Comparison of ENCODE assay signal across 10 cellular contexts in genomic region chr4:2244947-2245786, GRCh38. TPM values are rescaled to one million over a fixed set of nuclear protein-coding genes. Genes with fewer than 3 reads are reported as not detected.
A peak's percentile ranks its signal among the peaks of the same experiment; 100 is the strongest.
DNase-seq lines count a peak whose midpoint lies in the region; ATAC-seq and TF ChIP-seq lines count a peak whose summit lies in the region.
"Had no signal": no experiment of that assay in that cellular context is flagged by ENCODE, and none has a peak within 500 bp of the region (broad histone marks: within the 10 kb centered on the region; RNA-seq: fewer than 3 reads in every experiment).

No MANE protein-coding gene starts in this region.

- no peak overlapping the region for H2BK15ac ChIP-seq in H9 (ENCODE audit: low read depth, low read length)

- H2AK5ac ChIP-seq in H9 (ENCODE audit: insufficient read length, low read length) = no peak overlapping the region

- H3K27me3 Mint-ChIP-seq in H9 (ENCODE audit: low read depth) = peaks cover 5% of the 10 kb centered on the region

- no peaks in the 10 kb centered on the region for H3K9me3 ChIP-seq in BLaER1 treated with 17β-estradiol and CSF1 and Interleukin-3, amounts not matched to agents 10 nM and 100 nM (replicated peaks in 1 of 11)
- H3K9me3 ChIP-seq in H9 (ENCODE audit: control insufficient read depth, low read depth, low read length) (no peaks in the 10 kb centered on the region), osteoblast (ENCODE audit: low read depth, low read length) (no peaks in the 10 kb centered on the region)

- no peak overlapping the region for H3T11ph ChIP-seq in H9 (ENCODE audit: low read length)

- DNase-seq in H9 (peak; percentile 30), dorsolateral prefrontal cortex (no peak), osteoblast (ENCODE audit: insufficient read length, low spot score, missing footprints) (peak; percentile 78), SIG-M5 treated with dmso at 0.1 percent for 504 hours (lab: John Stamatoyannopoulos, UW; ENCODE audit: unreplicated experiment) (no peak), NCI-H2171 treated with DMSO at 0.1 percent for 48 hours (lab: John Stamatoyannopoulos, UW) (no peak), GM03348 (ENCODE audit: low spot score) (no peak)
- DNase-seq: effector CD8-positive, alpha-beta T cell; NCI-H2171 had no signal

- no CpG with 5 or more reads among the region's 7 CpGs for WGBS in H9 (ENCODE audit: extremely low coverage, insufficient read length, low lambda C conversion rate)

- H3K4me1 ChIP-seq in BLaER1 treated with 17β-estradiol and CSF1 and Interleukin-3, amounts not matched to agents 10 nM and 100 nM = peaks cover 39 to 57% (median 47%) of the 10 kb centered on the region in 10 experiments
- no peaks in the 10 kb centered on the region for H3K4me1 ChIP-seq in H9 (ENCODE audit: insufficient read depth, low read length)
- peaks cover 16% of the 10 kb centered on the region for H3K4me1 ChIP-seq in osteoblast (ENCODE audit: insufficient read depth, low read length)

- H4K20me1 ChIP-seq in BLaER1 treated with 17β-estradiol and CSF1 and Interleukin-3, amounts not matched to agents 10 nM and 100 nM = peaks cover 10 to 58% (median 24%) of the 10 kb centered on the region in 11 experiments; a peak in 20 of 22 replicates
- H4K20me1 ChIP-seq in H9 (ENCODE audit: control insufficient read depth, insufficient read depth, insufficient read length) (no peaks in the 10 kb centered on the region), osteoblast (ENCODE audit: insufficient read depth, low read length) (peaks cover 18% of the 10 kb centered on the region)

- H2AFZ ChIP-seq in H9 (ENCODE audit: low read length) (no peak overlapping the region), osteoblast (ENCODE audit: low read length) (no peak overlapping the region)

- no peak overlapping the region for H3K56ac ChIP-seq in H9 (ENCODE audit: insufficient read length, low read depth, low read length)

- no peak overlapping the region for H2BK120ac ChIP-seq in H9 (ENCODE audit: low read depth, low read length, poor library complexity, severe bottlenecking)

- H3K27me3 ChIP-seq in BLaER1 treated with 17β-estradiol and CSF1 and Interleukin-3, amounts not matched to agents 10 nM and 100 nM = no peaks in the 10 kb centered on the region
- H3K27me3 ChIP-seq in H9 (ENCODE audit: insufficient read depth, low read length) (no peaks in the 10 kb centered on the region), dorsolateral prefrontal cortex (no peaks in the 10 kb centered on the region), osteoblast (ENCODE audit: insufficient read depth, low read length) (no peaks in the 10 kb centered on the region)

- peaks cover 7 to 14% (median 9%) of the 10 kb centered on the region in 3 experiments for H3K36me3 Mint-ChIP-seq in H9 (ENCODE audit: insufficient read depth in 1 of 3, low read depth in 3 of 3)

- H3K36me3 ChIP-seq in BLaER1 treated with 17β-estradiol and CSF1 and Interleukin-3, amounts not matched to agents 10 nM and 100 nM = peaks cover 6 to 34% (median 28%) of the 10 kb centered on the region in 11 experiments; a peak in 21 of 22 replicates
- H3K36me3 ChIP-seq in osteoblast (ENCODE audit: insufficient read depth, low read length) = peaks cover 11% of the 10 kb centered on the region

- H3K27ac ChIP-seq in BLaER1 treated with 17β-estradiol and CSF1 and Interleukin-3, amounts not matched to agents 10 nM and 100 nM = peak overlapping the region in 6 of 11 experiments; percentile 2 to 80 (median 46); a peak in 7 of 22 replicates
- H3K27ac ChIP-seq in H9 (ENCODE audit: insufficient read length, low read depth, low read length) = no peak overlapping the region
- peak overlapping the region in 49 of 59 donors; percentile 1 to 85 (median 61) for H3K27ac ChIP-seq in dorsolateral prefrontal cortex
- H3K27ac ChIP-seq in osteoblast (ENCODE audit: low read depth, low read length) = no peak overlapping the region

- TF ChIP-seq CTCF in H9 (conservative IDR thresholded peaks at IDR 0.05) = no peak
- no peak for TF ChIP-seq CTCF in dorsolateral prefrontal cortex (IDR thresholded peaks at IDR 0.05 in 54 of 56, conservative IDR thresholded peaks at IDR 0.05 in 2 of 56; ENCODE audit: low read depth in 1 of 56, partially characterized antibody in 56 of 56)
- no peak for TF ChIP-seq CTCF in osteoblast (IDR thresholded peaks at IDR 0.05; ENCODE audit: extremely low read depth, low read depth, low read length)

- no peak overlapping the region for H2BK5ac ChIP-seq in H9 (ENCODE audit: insufficient read length, low read length)

- H3K23me2 ChIP-seq in H9 (ENCODE audit: insufficient read length, low read depth, low read length, poor library complexity, severe bottlenecking) = peaks cover 3% of the 10 kb centered on the region

- no peak overlapping the region for H3K14ac ChIP-seq in H9 (ENCODE audit: insufficient read depth, low read length)

- no peak overlapping the region for H4K5ac ChIP-seq in H9 (ENCODE audit: insufficient read length, low read depth, low read length)

- H3K4me3 ChIP-seq in BLaER1 treated with 17β-estradiol and CSF1 and Interleukin-3, amounts not matched to agents 10 nM and 100 nM = no peak overlapping the region
- H3K4me3 ChIP-seq in dorsolateral prefrontal cortex (no peak overlapping the region), osteoblast (ENCODE audit: insufficient read depth, low read length) (no peak overlapping the region)

- H3K9ac ChIP-seq in BLaER1 treated with 17β-estradiol and CSF1 and Interleukin-3, amounts not matched to agents 10 nM and 100 nM = peak overlapping the region in 8 of 11 experiments; percentile 4 to 75 (median 60); a peak in 10 of 22 replicates
- no peak overlapping the region for H3K9ac ChIP-seq in H9 (ENCODE audit: extremely low read depth, insufficient read length, low read length)

- ATAC-seq in GM19035 (IDR thresholded peaks at IDR 0.05; ENCODE audit: unreplicated experiment) = no peak

- no peak overlapping the region for H3K4ac ChIP-seq in H9 (ENCODE audit: low read depth, low read length)

- H3K4me2 ChIP-seq in BLaER1 treated with 17β-estradiol and CSF1 and Interleukin-3, amounts not matched to agents 10 nM and 100 nM = peak overlapping the region in 10 of 11 experiments; percentile 36 to 91 (median 80); a peak in 17 of 22 replicates
- H3K4me2 ChIP-seq in H9 (ENCODE audit: insufficient read depth, insufficient read length, low read length) = no peak overlapping the region
- no peak overlapping the region for H3K4me2 ChIP-seq in osteoblast (ENCODE audit: insufficient read depth, low read length)

- peaks cover 6% of the 10 kb centered on the region; the same call in 1 of the 2 replicates for H3K79me2 ChIP-seq in H9 (ENCODE audit: insufficient read depth, low read length)
- H3K79me2 ChIP-seq in osteoblast (ENCODE audit: insufficient read depth, low read length) = peaks cover 18% of the 10 kb centered on the region

- no peak overlapping the region for H3K23ac ChIP-seq in H9 (ENCODE audit: insufficient read length, low read depth, low read length)

- peaks cover 8 to 20% of the 10 kb centered on the region in 2 experiments for H3K4me1 Mint-ChIP-seq in H9

- H4K8ac ChIP-seq in H9 (replicated peaks; ENCODE audit: insufficient read length, low read depth, low read length) = no peak overlapping the region

- H2BK12ac ChIP-seq in H9 (ENCODE audit: insufficient read length, low read depth, low read length) = peak overlapping the region; percentile 2

- H4K91ac ChIP-seq in H9 (ENCODE audit: insufficient read length, low read depth, low read length) = no peak overlapping the region

- no peaks in the 10 kb centered on the region for H3K79me1 ChIP-seq in H9 (ENCODE audit: insufficient read depth, low read depth, low read length, poor library complexity, severe bottlenecking)

- no peak overlapping the region for H2BK20ac ChIP-seq in H9 (ENCODE audit: low read depth, low read length, poor library complexity, severe bottlenecking)

- peaks cover 13 to 17% of the 10 kb centered on the region in 2 experiments for H3K9me3 Mint-ChIP-seq in H9

- peak overlapping the region in 1 of 3 experiments; percentile 76; a peak in 2 of 7 replicates for H3K27ac Mint-ChIP-seq in H9

- H3K18ac ChIP-seq in H9 (ENCODE audit: insufficient read length, low read depth, low read length) = no peak overlapping the region

- no peak overlapping the region for H3K4me3 Mint-ChIP-seq in H9

- intact Hi-C loops in dorsolateral prefrontal cortex (cut with DNase I) = loop anchor here (5.0 to 10.0 kb wide), 4 partner anchors 172 to 292 kb away; partner anchors contain the start of genes FAM193A (in 2 of the 2), CFAP99 (in 1 of the 2), NELFA (in 1 of the 2) and ZFYVE28 (in 1 of the 2)

RNA-seq across cellular contexts. Expression of gene HAUS3, which starts 3.2 kb away (rescaled TPM):
- total RNA-seq in H9 (2021) (18.0 and 19.1 TPM in 2 replicates), dorsolateral prefrontal cortex (10 to 100 TPM; 13.0 to 29.2 (median 19.3) TPM), osteoblast (8.7 and 9.7 TPM in 2 replicates)

RNA-seq across cellular contexts. Expression of gene POLN, which starts 3.2 kb away (rescaled TPM):
- total RNA-seq in H9 (2021) = 0.74 and 1.5 TPM in 2 replicates
- total RNA-seq in dorsolateral prefrontal cortex = 10 to 100 TPM in 118 of 120 experiments, 1 to 10 TPM in 2; 9.4 to 50.0 (median 23.7) TPM
- 2.9 and 4.1 TPM in 2 replicates for total RNA-seq in osteoblast

RNA-seq across cellular contexts. Expression of gene MXD4, which starts 16.7 kb away (rescaled TPM):
- total RNA-seq in H9 (2021) (24.1 and 25.4 TPM in 2 replicates), dorsolateral prefrontal cortex (100 to 1,000 TPM in 7 of 120 experiments, 10 to 100 TPM in 113; 40.2 to 134 (median 61.9) TPM), osteoblast (53.3 and 56.8 TPM in 2 replicates)

Comparison
In these comparisons a context has a peak if more than half of its experiments do, and no peak if none do; other contexts are left out.
1. H3K27ac ChIP-seq: peak in BLaER1 treated with 17β-estradiol and CSF1 and Interleukin-3, amounts not matched to agents 10 nM and 100 nM (6 of 11) and dorsolateral prefrontal cortex (49 of 59); none in H9 (single experiment) and osteoblast (single experiment).
2. H3K4me2 ChIP-seq: peak in BLaER1 treated with 17β-estradiol and CSF1 and Interleukin-3, amounts not matched to agents 10 nM and 100 nM (10 of 11); none in H9 (single experiment) and osteoblast (single experiment).
3. DNase-seq: peak in H9 (single experiment) and osteoblast (single experiment); none in dorsolateral prefrontal cortex (0 of 10), SIG-M5 treated with dmso at 0.1 percent for 504 hours (single experiment), NCI-H2171 treated with DMSO at 0.1 percent for 48 hours (single experiment) and GM03348 (single experiment).